Comparison of ENCODE assay signal across 8 cellular contexts in the genomic region with DNA sequence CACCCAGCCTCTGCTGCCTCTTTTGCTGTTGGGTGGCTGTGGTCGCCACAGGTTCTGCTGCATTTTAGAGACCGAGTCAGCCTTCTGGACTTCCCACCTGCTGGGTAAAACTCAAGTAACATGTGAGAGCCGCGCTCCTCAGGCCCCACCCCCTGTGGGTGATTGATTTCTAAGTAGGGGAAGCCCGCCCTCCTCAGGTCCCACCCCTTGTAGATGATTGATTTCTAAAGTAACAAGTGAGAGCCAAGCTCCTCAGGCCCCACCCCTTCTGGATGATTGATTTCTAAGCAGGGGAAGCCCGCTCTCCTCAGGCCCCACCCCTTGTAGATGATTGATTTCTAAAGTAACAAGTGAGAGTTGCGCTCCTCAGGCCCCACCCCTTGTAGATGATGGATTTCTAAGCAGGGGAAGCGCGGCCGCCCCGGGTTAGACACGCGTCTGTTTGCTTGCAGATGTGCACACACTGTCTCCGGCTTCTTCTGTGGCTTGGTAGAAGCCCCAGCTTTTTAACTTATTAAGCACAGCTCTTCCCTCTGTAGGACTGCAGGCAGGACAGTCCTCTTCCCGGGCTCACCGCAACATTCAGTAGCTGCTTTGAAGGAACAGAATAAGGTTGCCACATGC.
DNase-seq lines count a peak whose midpoint lies in the region; ATAC-seq and TF ChIP-seq lines count a peak whose summit lies in the region.

No MANE protein-coding gene starts in this region.

- whole genome bisulfite sequencing in spleen, 5 donors, result 2 to 3% (median 2%) methylated on average over 16 of the region's 16 CpGs

- TF ChIP-seq POLR2A in GM18526 (IDR thresholded peaks at IDR 0.05; ENCODE audit: extremely low read depth, insufficient read length), result peak; percentile 43
- TF ChIP-seq POLR2A in spleen (IDR thresholded peaks at IDR 0.05), result no peak

- peaks cover 11 to 54% (median 32%) of the 10 kb centered on the region in 6 donors for H3K4me1 ChIP-seq in spleen

- H3K9me3 ChIP-seq in WERI-Rb-1 (ENCODE audit: severe bottlenecking) (no peaks in the 10 kb centered on the region), spleen (no peaks in the 10 kb centered on the region)

- TF ChIP-seq CTCF in 22Rv1 (IDR thresholded peaks at IDR 0.05) (no peak), WERI-Rb-1 (IDR thresholded peaks at IDR 0.05; ENCODE audit: low read depth, low read length) (no peak), cardiac fibroblast (IDR thresholded peaks at IDR 0.05; ENCODE audit: low read depth, low read length) (no peak), spleen (IDR thresholded peaks at IDR 0.05 in 8 of 11, conservative IDR thresholded peaks at IDR 0.05 in 3 of 11) (peak in 5 of 11 experiments; percentile 10 to 35 (median 19))

- intact Hi-C loops in spleen (cut with DNase I; ENCODE audit: low total_unique reads), result no loop called here

- no peaks in the 10 kb centered on the region for H3K27me3 ChIP-seq in WERI-Rb-1 (ENCODE audit: insufficient read depth, low read depth, severe bottlenecking)
- H3K27me3 ChIP-seq in spleen (replicated peaks in 1 of 7), result no peaks in the 10 kb centered on the region

- DNase-seq in NCI-H2171 (lab: John Stamatoyannopoulos, UW) (peak; percentile 97), WERI-Rb-1 (peak; percentile 38), cardiac fibroblast (ENCODE audit: low read depth in 2 of 2) (peak; percentile 95 to 97), inferior parietal cortex (ENCODE audit: extremely low spot score) (peak; percentile 87), spleen (peak; percentile 95)

- H3K4me3 ChIP-seq in WERI-Rb-1 (ENCODE audit: low read depth, low read length) (no peak overlapping the region), cardiac fibroblast (replicated peaks in 1 of 2; ENCODE audit: low read depth in 2 of 2, low read length in 2 of 2) (peak overlapping the region; percentile 15 to 27), spleen (peak overlapping the region; percentile 15 to 66 (median 35))

- H3K36me3 ChIP-seq in WERI-Rb-1 (no peaks in the 10 kb centered on the region), spleen (no peaks in the 10 kb centered on the region)

- H3K27ac ChIP-seq in 22Rv1 (peak overlapping the region; percentile 63), WERI-Rb-1 (no peak overlapping the region), spleen (peak overlapping the region in 6 of 8 donors; percentile 35 to 78 (median 66))

- peak; percentile 97 for ATAC-seq in HG03064 (IDR thresholded peaks at IDR 0.05; ENCODE audit: low read depth, unreplicated experiment)

Comparison
In these comparisons a context has a peak if more than half of its experiments do, and no peak if none do; other contexts are left out.
1. DNase-seq: peak in every context shown above with its lines; median percentile 97 in NCI-H2171; 96 in cardiac fibroblast; 95 in spleen; 87 in inferior parietal cortex; 38 in WERI-Rb-1.